Comparison of ENCODE assay signal across 8 cellular contexts in genomic region chr9:125646222-125647100, GRCh38.
DNase-seq lines count a peak whose midpoint lies in the region; ATAC-seq and TF ChIP-seq lines count a peak whose summit lies in the region.
"Had no signal": no experiment of that assay in that cellular context is flagged by ENCODE, and none has a peak within 500 bp of the region (broad histone marks: within the 10 kb centered on the region; RNA-seq: fewer than 3 reads in every experiment).

No MANE protein-coding gene starts in this region.

- H3K4me3 Mint-ChIP-seq in dendritic cell treated with granulocyte-macrophage colony-stimulating factor and Interleukin-4, amounts not matched to agents 40 ng/mL and 50 ng/mL, for 4 days: peak overlapping the region; percentile 45

- no peak overlapping the region for H3K9ac ChIP-seq in Karpas-422 (ENCODE audit: low read length)

- H3K4me1 Mint-ChIP-seq in dendritic cell treated with granulocyte-macrophage colony-stimulating factor and Interleukin-4, amounts not matched to agents 40 ng/mL and 50 ng/mL, for 4 days (ENCODE audit: low read depth): peaks cover 57% of the 10 kb centered on the region

- H3K9me2 ChIP-seq in Karpas-422 (replicated peaks; ENCODE audit: insufficient read depth, low read length): no peaks in the 10 kb centered on the region

- H3K4me1 ChIP-seq in Karpas-422 (ENCODE audit: low read length): peaks cover 11% of the 10 kb centered on the region
- peaks cover 6 to 45% (median 9%) of the 10 kb centered on the region in 3 donors for H3K4me1 ChIP-seq in esophagus squamous epithelium

- H3K27ac ChIP-seq in Karpas-422 (ENCODE audit: low read length) (no peak overlapping the region), esophagus squamous epithelium (peak overlapping the region in 2 of 4 donors; percentile 38 to 67)

- H3K9me3 ChIP-seq in Karpas-422 (ENCODE audit: low read length) (no peaks in the 10 kb centered on the region), esophagus squamous epithelium (no peaks in the 10 kb centered on the region)

- ATAC-seq in GM18861 (IDR thresholded peaks at IDR 0.05; ENCODE audit: unreplicated experiment) (peak; percentile 28), sciatic nerve (peak; percentile 60)

- H3K36me3 ChIP-seq in Karpas-422 (ENCODE audit: insufficient read depth, low read length): no peaks in the 10 kb centered on the region
- no peaks in the 10 kb centered on the region for H3K36me3 ChIP-seq in esophagus squamous epithelium

- peaks cover 7% of the 10 kb centered on the region for H3K36me3 Mint-ChIP-seq in dendritic cell treated with granulocyte-macrophage colony-stimulating factor and Interleukin-4, amounts not matched to agents 40 ng/mL and 50 ng/mL, for 4 days (ENCODE audit: low read depth)

- TF ChIP-seq POLR2A in esophagus squamous epithelium (IDR thresholded peaks at IDR 0.05): no peak

- no peak for TF ChIP-seq CTCF in esophagus squamous epithelium (IDR thresholded peaks at IDR 0.05)

- no peaks in the 10 kb centered on the region for H3K9me3 Mint-ChIP-seq in dendritic cell treated with granulocyte-macrophage colony-stimulating factor and Interleukin-4, amounts not matched to agents 40 ng/mL and 50 ng/mL, for 4 days

- H3K4me2 ChIP-seq in Karpas-422 (ENCODE audit: low read depth, low read length, poor library complexity, severe bottlenecking): no peak overlapping the region

- peak; percentile 57 for DNase-seq in MV-4-11 (lab: John Stamatoyannopoulos, UW)
- DNase-seq in sciatic nerve (ENCODE audit: low spot score): no peak
- DNase-seq in Karpas-422: no peak
- DNase-seq in esophagus squamous epithelium (lab: John Stamatoyannopoulos, UW): no peak
- DNase-seq in stimulated activated naive CD4-positive, alpha-beta T cell (lab: John Stamatoyannopoulos, UW): no peak
- DNase-seq: activated CD4-positive, alpha-beta T cell treated with anti-CD3 and anti-CD28 coated beads for 1 hour had no signal

- H3K4me3 ChIP-seq in Karpas-422 (ENCODE audit: low read length) (no peak overlapping the region), esophagus squamous epithelium (peak overlapping the region in 2 of 4 donors; percentile 17 to 37)

- H4K20me1 ChIP-seq in Karpas-422 (ENCODE audit: insufficient read depth, low read depth, low read length): peaks cover 74% of the 10 kb centered on the region

- H3K27me3 ChIP-seq in Karpas-422 (ENCODE audit: low read length) (no peaks in the 10 kb centered on the region), esophagus squamous epithelium (no peaks in the 10 kb centered on the region)

- no peaks in the 10 kb centered on the region for H3K27me3 Mint-ChIP-seq in dendritic cell treated with granulocyte-macrophage colony-stimulating factor and Interleukin-4, amounts not matched to agents 40 ng/mL and 50 ng/mL, for 4 days

- peak overlapping the region; percentile 56 for H3K27ac Mint-ChIP-seq in dendritic cell treated with granulocyte-macrophage colony-stimulating factor and Interleukin-4, amounts not matched to agents 40 ng/mL and 50 ng/mL, for 4 days

- 33 to 53% methylated on average over 7 of the region's 7 CpGs for WGBS in esophagus squamous epithelium, 2 donors

- intact Hi-C loops in dendritic cell treated with granulocyte-macrophage colony-stimulating factor and Interleukin-4, amounts not matched to agents 40 ng/mL and 50 ng/mL, for 4 days (cut with micrococcal nuclease): no loop called here
- intact Hi-C loops in sciatic nerve (cut with DNase I) (no loop called here), esophagus squamous epithelium (cut with DNase I) (no loop called here)

- H3K79me2 ChIP-seq in Karpas-422 (ENCODE audit: low read length): no peaks in the 10 kb centered on the region

- H2AFZ ChIP-seq in Karpas-422 (ENCODE audit: low read length): no peak overlapping the region
